8 cellular contexts compared by ENCODE assay signal in the genomic region with DNA sequence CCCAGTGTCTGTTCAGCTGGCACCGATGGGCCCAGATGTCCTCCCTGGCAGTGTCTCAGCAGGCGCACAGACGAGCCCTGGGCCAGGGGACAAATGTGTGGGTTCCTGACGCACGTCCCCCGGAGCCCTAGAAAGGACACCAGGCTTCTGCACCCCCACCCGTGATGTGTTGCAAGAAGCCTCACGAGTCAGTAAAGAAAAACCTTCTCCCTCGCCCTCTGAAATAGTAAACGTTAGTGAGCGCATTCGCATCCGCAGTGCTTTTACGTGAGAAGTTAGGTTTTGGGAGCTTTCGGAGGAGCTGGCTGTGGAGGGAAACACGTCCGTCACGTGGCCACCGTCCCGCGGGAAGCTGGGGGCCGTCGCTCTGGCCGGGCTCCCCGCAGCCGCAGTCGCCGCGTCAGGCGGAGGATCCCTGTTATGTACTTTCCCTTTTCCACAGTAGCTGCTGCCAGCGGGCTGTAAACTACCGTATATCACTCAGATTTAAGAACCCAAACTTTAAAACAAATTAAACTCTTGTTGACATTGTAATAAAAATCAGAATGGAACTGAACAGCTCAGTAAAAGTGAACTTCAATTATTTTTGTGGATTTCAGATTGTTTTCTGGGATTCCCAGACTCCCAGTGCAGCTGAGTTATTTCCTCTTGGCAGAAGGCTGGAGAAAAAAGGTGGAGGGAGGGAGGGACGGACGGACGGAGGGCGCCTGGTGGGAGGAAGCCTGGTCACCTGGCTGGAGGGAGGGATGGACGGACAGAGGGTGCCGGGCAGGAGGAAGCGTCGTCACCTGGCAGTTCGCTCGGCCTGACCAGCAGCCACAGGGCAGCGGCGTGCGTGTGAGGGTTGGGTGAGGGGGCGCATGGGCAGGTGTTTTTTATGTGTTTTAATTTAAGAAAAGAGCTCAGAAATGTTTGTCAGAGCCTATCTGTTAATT.
DNase-seq lines count a peak whose midpoint lies in the region; ATAC-seq lines count a peak whose summit lies in the region.

No MANE protein-coding gene starts in this region.

- H3K27me3 Mint-ChIP-seq in central memory CD8-positive, alpha-beta T cell, result no peaks in the 10 kb centered on the region
- no peaks in the 10 kb centered on the region for H3K27me3 Mint-ChIP-seq in stimulated activated memory B cell treated with anti-CD40 and anti-IgM and Interleukin-4, amounts not matched to agents 10 μg/mL and 1 μg/mL and 100 μg/mL, for 72 hours

- ATAC-seq in HG03521 (IDR thresholded peaks at IDR 0.05; ENCODE audit: unreplicated experiment) (peak; percentile 2), GM21360 (IDR thresholded peaks at IDR 0.05; ENCODE audit: unreplicated experiment) (no peak)
- peak; percentile 39 for ATAC-seq in central memory CD8-positive, alpha-beta T cell (replicated peaks; ENCODE audit: extremely low read depth, poor library complexity, severe bottlenecking)
- no peak for ATAC-seq in stimulated activated memory B cell treated with anti-CD40 and anti-IgM and Interleukin-4, amounts not matched to agents 10 μg/mL and 1 μg/mL and 100 μg/mL, for 72 hours

- peaks cover 69% of the 10 kb centered on the region for H3K4me1 ChIP-seq in BLaER1

- no peaks in the 10 kb centered on the region for H3K27me3 ChIP-seq in BLaER1

- H3K27ac ChIP-seq in BLaER1, result peak overlapping the region; percentile 85

- H3K36me3 Mint-ChIP-seq in central memory CD8-positive, alpha-beta T cell (ENCODE audit: insufficient read depth), result peaks cover 4% of the 10 kb centered on the region
- H3K36me3 Mint-ChIP-seq in stimulated activated memory B cell treated with anti-CD40 and anti-IgM and Interleukin-4, amounts not matched to agents 10 μg/mL and 1 μg/mL and 100 μg/mL, for 72 hours, result peaks cover 53% of the 10 kb centered on the region

- peak overlapping the region; percentile 41 for H3K27ac Mint-ChIP-seq in central memory CD8-positive, alpha-beta T cell (ENCODE audit: low read depth)
- H3K27ac Mint-ChIP-seq in stimulated activated memory B cell treated with anti-CD40 and anti-IgM and Interleukin-4, amounts not matched to agents 10 μg/mL and 1 μg/mL and 100 μg/mL, for 72 hours, result peak overlapping the region; percentile 94

- H3K4me2 ChIP-seq in BLaER1, result peak overlapping the region; percentile 92

- H3K9me3 Mint-ChIP-seq in central memory CD8-positive, alpha-beta T cell, result no peaks in the 10 kb centered on the region
- peaks cover 3% of the 10 kb centered on the region for H3K9me3 Mint-ChIP-seq in stimulated activated memory B cell treated with anti-CD40 and anti-IgM and Interleukin-4, amounts not matched to agents 10 μg/mL and 1 μg/mL and 100 μg/mL, for 72 hours

- no peak overlapping the region for H3K4me3 Mint-ChIP-seq in central memory CD8-positive, alpha-beta T cell
- peak overlapping the region; percentile 68 for H3K4me3 Mint-ChIP-seq in stimulated activated memory B cell treated with anti-CD40 and anti-IgM and Interleukin-4, amounts not matched to agents 10 μg/mL and 1 μg/mL and 100 μg/mL, for 72 hours

- H3K36me3 ChIP-seq in BLaER1, result peaks cover 38% of the 10 kb centered on the region

- peak overlapping the region; percentile 70 for H3K9ac ChIP-seq in BLaER1

- peaks cover 37% of the 10 kb centered on the region for H3K4me1 Mint-ChIP-seq in central memory CD8-positive, alpha-beta T cell
- peaks cover 71% of the 10 kb centered on the region for H3K4me1 Mint-ChIP-seq in stimulated activated memory B cell treated with anti-CD40 and anti-IgM and Interleukin-4, amounts not matched to agents 10 μg/mL and 1 μg/mL and 100 μg/mL, for 72 hours

- H3K4me3 ChIP-seq in BLaER1, result peak overlapping the region; percentile 59

- DNase-seq in central memory CD8-positive, alpha-beta T cell (ENCODE audit: low spot score in 2 of 2), result no peak
- DNase-seq in kidney glomerular epithelial cell (lab: John Stamatoyannopoulos, UW) (peak; percentile 64), NCI-H2227 treated with DMSO at 0.1 percent for 48 hours (lab: John Stamatoyannopoulos, UW) (no peak), NCI-H2196 treated with DMSO at 0.1 percent for 48 hours (lab: John Stamatoyannopoulos, UW; ENCODE audit: unreplicated experiment) (no peak)

- H4K20me1 ChIP-seq in BLaER1, result peaks cover 52% of the 10 kb centered on the region

- H3K9me3 ChIP-seq in BLaER1, result no peaks in the 10 kb centered on the region

Comparison
In these comparisons a context has a peak if more than half of its experiments do, and no peak if none do; other contexts are left out.
1. ATAC-seq: peak in HG03521 (single experiment) and central memory CD8-positive, alpha-beta T cell (single experiment); none in stimulated activated memory B cell treated with anti-CD40 and anti-IgM and Interleukin-4, amounts not matched to agents 10 μg/mL and 1 μg/mL and 100 μg/mL, for 72 hours (single experiment) and GM21360 (single experiment).